ENCODE assay signal across 8 cellular contexts in genomic region chr9:110427497-110428104, GRCh38.
DNase-seq lines count a peak whose midpoint lies in the region; ATAC-seq and TF ChIP-seq lines count a peak whose summit lies in the region.

No MANE protein-coding gene starts in this region.

- H3K27ac Mint-ChIP-seq in activated T-cell treated with anti-CD3 and anti-CD28 coated beads, Interleukin-2, amount 50 U/mL, for 24 hours, result no peak overlapping the region
- no peak overlapping the region for H3K27ac Mint-ChIP-seq in nephron progenitor cell

- H2AFZ ChIP-seq in OCI-LY1 (ENCODE audit: low read length), result no peak overlapping the region

- no peaks in the 10 kb centered on the region for H3K9me3 ChIP-seq in OCI-LY1 (ENCODE audit: low read length)

- DNase-seq in activated T-cell treated with anti-CD3 and anti-CD28 coated beads, Interleukin-2, amount 50 U/mL, for 24 hours, result peak; percentile 36
- no peak for DNase-seq in activated T-cell treated with anti-CD3 and anti-CD28 coated beads, Interleukin-2, amount 50 U/mL, for 4 hours
- DNase-seq in dorsolateral prefrontal cortex, result peak in 7 of 10 donors; percentile 36 to 60 (median 56)
- DNase-seq in nephron progenitor cell, result peak; percentile 63
- no peak for DNase-seq in SKM-1 (lab: John Stamatoyannopoulos, UW; ENCODE audit: unreplicated experiment)

- H3K36me3 Mint-ChIP-seq in activated T-cell treated with anti-CD3 and anti-CD28 coated beads, Interleukin-2, amount 50 U/mL, for 24 hours (ENCODE audit: low read depth), result no peaks in the 10 kb centered on the region
- H3K36me3 Mint-ChIP-seq in activated T-cell treated with anti-CD3 and anti-CD28 coated beads, Interleukin-2, amount 50 U/mL, for 4 hours (ENCODE audit: insufficient read depth), result no peaks in the 10 kb centered on the region
- H3K36me3 Mint-ChIP-seq in nephron progenitor cell (ENCODE audit: low read depth), result no peaks in the 10 kb centered on the region

- H3K4me1 ChIP-seq in OCI-LY1 (ENCODE audit: insufficient read depth, low read length, severe bottlenecking), result no peaks in the 10 kb centered on the region

- no peaks in the 10 kb centered on the region for H3F3A ChIP-seq in OCI-LY1 (ENCODE audit: insufficient read depth, low read length)

- no peaks in the 10 kb centered on the region for H3K9me2 ChIP-seq in OCI-LY1 (ENCODE audit: low read depth, low read length)

- no peaks in the 10 kb centered on the region for H3K79me2 ChIP-seq in OCI-LY1 (ENCODE audit: insufficient read depth, low read length)

- H3K4me3 ChIP-seq in OCI-LY1 (ENCODE audit: low read depth, low read length, poor library complexity, severe bottlenecking) (no peak overlapping the region), dorsolateral prefrontal cortex (no peak overlapping the region)

- no peaks in the 10 kb centered on the region for H4K20me1 ChIP-seq in OCI-LY1 (ENCODE audit: insufficient read depth, low read length)

- H3K4me2 ChIP-seq in OCI-LY1 (ENCODE audit: low read length), result no peak overlapping the region

- TF ChIP-seq CTCF in OCI-LY1 (IDR thresholded peaks at IDR 0.05; ENCODE audit: low read length) (peak; percentile 81), dorsolateral prefrontal cortex (IDR thresholded peaks at IDR 0.05 in 54 of 56, conservative IDR thresholded peaks at IDR 0.05 in 2 of 56; ENCODE audit: low read depth in 1 of 56, partially characterized antibody in 56 of 56) (peak in 54 of 56 donors; percentile 27 to 75 (median 54)), nephron progenitor cell (IDR thresholded peaks at IDR 0.05) (peak; percentile 57)

- ATAC-seq in activated T-cell treated with anti-CD3 and anti-CD28 coated beads, Interleukin-2, amount 50 U/mL, for 4 hours, result no peak
- ATAC-seq in HG02678 (IDR thresholded peaks at IDR 0.05; ENCODE audit: unreplicated experiment) (peak; percentile 73), GM19455 (IDR thresholded peaks at IDR 0.05; ENCODE audit: unreplicated experiment) (no peak)

- no peaks in the 10 kb centered on the region for H3K36me3 ChIP-seq in OCI-LY1 (ENCODE audit: insufficient read depth, low read length)

- no peak overlapping the region for H3K4me3 Mint-ChIP-seq in activated T-cell treated with anti-CD3 and anti-CD28 coated beads, Interleukin-2, amount 50 U/mL, for 24 hours
- H3K4me3 Mint-ChIP-seq in activated T-cell treated with anti-CD3 and anti-CD28 coated beads, Interleukin-2, amount 50 U/mL, for 4 hours, result no peak overlapping the region
- no peak overlapping the region for H3K4me3 Mint-ChIP-seq in nephron progenitor cell

- H3K4me1 Mint-ChIP-seq in activated T-cell treated with anti-CD3 and anti-CD28 coated beads, Interleukin-2, amount 50 U/mL, for 24 hours (ENCODE audit: low read depth), result peaks cover 1% of the 10 kb centered on the region
- no peaks in the 10 kb centered on the region for H3K4me1 Mint-ChIP-seq in activated T-cell treated with anti-CD3 and anti-CD28 coated beads, Interleukin-2, amount 50 U/mL, for 4 hours (ENCODE audit: low read depth)
- no peaks in the 10 kb centered on the region for H3K4me1 Mint-ChIP-seq in nephron progenitor cell

- intact Hi-C loops in dorsolateral prefrontal cortex (cut with DNase I), result loop anchor here in 1 of 2 donors (5.0 kb wide), 1 partner anchor 195 kb away; no protein-coding TSS in a partner anchor

- H3K9me3 Mint-ChIP-seq in activated T-cell treated with anti-CD3 and anti-CD28 coated beads, Interleukin-2, amount 50 U/mL, for 24 hours, result no peaks in the 10 kb centered on the region
- no peaks in the 10 kb centered on the region for H3K9me3 Mint-ChIP-seq in activated T-cell treated with anti-CD3 and anti-CD28 coated beads, Interleukin-2, amount 50 U/mL, for 4 hours
- H3K9me3 Mint-ChIP-seq in nephron progenitor cell, result no peaks in the 10 kb centered on the region

- no peak overlapping the region for H3K27ac ChIP-seq in OCI-LY1 (ENCODE audit: low read depth, low read length, poor library complexity, severe bottlenecking)
- H3K27ac ChIP-seq in dorsolateral prefrontal cortex, result peak overlapping the region in 18 of 59 donors; percentile 0 to 70 (median 21)

- no peaks in the 10 kb centered on the region for H3K27me3 Mint-ChIP-seq in activated T-cell treated with anti-CD3 and anti-CD28 coated beads, Interleukin-2, amount 50 U/mL, for 24 hours
- H3K27me3 Mint-ChIP-seq in activated T-cell treated with anti-CD3 and anti-CD28 coated beads, Interleukin-2, amount 50 U/mL, for 4 hours (ENCODE audit: low read depth), result no peaks in the 10 kb centered on the region
- H3K27me3 Mint-ChIP-seq in nephron progenitor cell (ENCODE audit: low read depth, poor library complexity), result no peaks in the 10 kb centered on the region

- H3K27me3 ChIP-seq in OCI-LY1 (ENCODE audit: insufficient read depth, low read length) (no peaks in the 10 kb centered on the region), dorsolateral prefrontal cortex (no peaks in the 10 kb centered on the region)

- no peak overlapping the region for H3K9ac ChIP-seq in OCI-LY1 (ENCODE audit: low read length)

Comparison
In these comparisons a context has a peak if more than half of its experiments do, and no peak if none do; other contexts are left out.
1. DNase-seq: peak in activated T-cell treated with anti-CD3 and anti-CD28 coated beads, Interleukin-2, amount 50 U/mL, for 24 hours (single experiment), dorsolateral prefrontal cortex (7 of 10) and nephron progenitor cell (single experiment); none in activated T-cell treated with anti-CD3 and anti-CD28 coated beads, Interleukin-2, amount 50 U/mL, for 4 hours (single experiment) and SKM-1 (single experiment).
2. Peak in every context shown above with its lines, with median percentiles within 50 percentile points of each other: CTCF ChIP-seq.